ENCODE assay signal across 30 cellular contexts in the genomic region with DNA sequence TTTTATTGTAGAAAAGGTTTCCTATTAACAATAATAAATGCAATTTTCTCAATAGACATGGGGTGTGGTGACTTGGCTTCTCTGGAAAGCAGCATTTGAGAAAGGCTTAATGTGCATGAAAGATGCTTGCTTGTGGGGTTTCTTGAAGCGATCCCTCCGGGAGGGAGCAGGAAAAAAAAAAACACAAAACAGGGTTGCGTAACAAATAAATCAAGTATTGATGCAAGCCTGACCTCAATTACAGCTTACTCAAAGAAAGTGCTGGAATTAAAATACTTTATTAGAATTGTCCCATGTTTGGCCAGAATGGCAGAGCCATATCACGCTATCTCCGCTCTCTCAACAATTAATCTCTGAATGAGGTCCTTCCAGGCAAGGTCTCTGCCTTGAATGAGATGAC.
"Had no signal": no experiment of that assay in that cellular context is flagged by ENCODE, and none has a peak within 500 bp of the region (broad histone marks: within the 10 kb centered on the region; RNA-seq: fewer than 3 reads in every experiment).

No MANE protein-coding gene starts in this region.

- H3K4me3 ChIP-seq: ascending aorta, cardiac muscle cell had no signal

- DNase-seq: activated B cell treated with CpG ODN at 0.5 μM for 24 hours; activated CD4-positive, alpha-beta memory T cell treated with anti-CD3 and anti-CD28 coated beads, Interleukin-2, amount 10 ng/mL, durations not matched to agents 7 days and 5 days; activated CD4-positive, alpha-beta T cell treated with anti-CD3 and anti-CD28 coated beads for 4 hours; activated CD4-positive, alpha-beta T cell treated with anti-CD3 and anti-CD28 coated beads, Interleukin-2, amount 10 ng/mL, durations not matched to agents 24 days and 14 days; activated CD4-positive, alpha-beta T cell treated with anti-CD3 and anti-CD28 coated beads, Interleukin-2, amount 50 U/mL, for 48 hours; activated CD4-positive, CD25-positive, alpha-beta regulatory T cell treated with anti-CD3 and anti-CD28 coated beads, Interleukin-2, amount 50 U/mL, for 72 hours; activated CD8-positive, alpha-beta memory T cell treated with anti-CD3 and anti-CD28 coated beads for 24 hours; activated CD8-positive, alpha-beta memory T cell treated with anti-CD3 and anti-CD28 coated beads, Interleukin-2, amount 10 ng/mL, durations not matched to agents 7 days and 5 days; activated CD8-positive, alpha-beta memory T cell treated with anti-CD3 and anti-CD28 coated beads, Interleukin-2, amount 50 U/mL, for 48 hours; activated CD8-positive, alpha-beta T cell treated with anti-CD3 and anti-CD28 coated beads, Interleukin-2, amount 10 ng/mL, durations not matched to agents 7 days and 5 days; activated effector memory CD4-positive, alpha-beta T cell treated with Interleukin-2 at 50 U/mL for 16 hours; activated gamma-delta T cell; activated naive CD4-positive, alpha-beta T cell treated with anti-CD3 and anti-CD28 coated beads, Interleukin-2, amount 10 ng/mL, durations not matched to agents 7 days and 5 days; activated naive CD4-positive, alpha-beta T cell treated with Interleukin-2 at 50 U/mL for 16 hours; activated naive CD8-positive, alpha-beta T cell treated with anti-CD3 and anti-CD28 coated beads, Interleukin-2, amount 10 ng/mL, durations not matched to agents 7 days and 5 days; activated naive CD8-positive, alpha-beta T cell treated with anti-CD3 and anti-CD28 coated beads, Interleukin-2, amount 50 U/mL, for 24 hours; activated T-cell treated with anti-CD3 and anti-CD28 coated beads, Interleukin-2, amount 50 U/mL, for 24 hours; activated T-cell treated with anti-CD3 and anti-CD28 coated beads, Interleukin-2, amount 50 U/mL, for 48 hours; amygdala; anterior cingulate cortex; caudate nucleus; cerebellar nuclear complex; T-helper 1 cell; T-helper 2 cell; T-helper 9 cell had no signal

- H3K27ac ChIP-seq: ascending aorta, cardiac muscle cell, VCaP had no signal

- H3K9me3 ChIP-seq: ascending aorta had no signal

- ATAC-seq: activated CD8-positive, alpha-beta memory T cell treated with anti-CD3 and anti-CD28 coated beads, Interleukin-2, amount 10 ng/mL, durations not matched to agents 7 days and 5 days; activated CD8-positive, alpha-beta T cell treated with anti-CD3 and anti-CD28 coated beads, Interleukin-2, amount 10 ng/mL, durations not matched to agents 7 days and 5 days; activated naive CD8-positive, alpha-beta T cell treated with anti-CD3 and anti-CD28 coated beads, Interleukin-2, amount 50 U/mL, for 24 hours had no signal

- FAIRE-seq: bronchial epithelial cell, TTC549 had no signal

- H3K4me1 ChIP-seq: ascending aorta had no signal

- H3K27me3 ChIP-seq: ascending aorta, cardiac muscle cell had no signal

- H3K36me3 ChIP-seq: ascending aorta, cardiac muscle cell had no signal
